ENCODE assay signal across 8 cellular contexts in the genomic region with DNA sequence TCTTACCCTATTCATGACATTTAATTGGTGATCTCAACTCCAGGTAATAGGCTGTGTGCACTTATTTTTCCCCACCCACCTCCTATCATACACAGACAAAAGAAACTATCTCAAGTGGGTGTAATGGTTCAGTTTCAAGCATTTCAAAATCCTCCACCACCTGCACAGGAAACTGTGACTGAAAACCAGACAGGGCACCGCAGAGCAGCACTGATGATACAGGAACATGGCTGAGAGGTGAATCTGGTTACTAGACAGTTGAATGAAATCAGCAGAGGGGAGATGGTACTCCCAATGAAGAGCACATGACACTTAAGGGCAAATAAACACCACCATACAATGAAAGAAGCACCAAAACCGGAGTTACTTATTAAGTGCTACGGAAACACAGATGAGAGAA.
DNase-seq lines count a peak whose midpoint lies in the region; ATAC-seq and TF ChIP-seq lines count a peak whose summit lies in the region.

No MANE protein-coding gene starts in this region.

- H3K4me3 Mint-ChIP-seq in IgD-negative memory B cell, result peak overlapping the region in 2 of 4 donors; percentile 6 to 19
- peak overlapping the region; percentile 37 for H3K4me3 Mint-ChIP-seq in memory B cell

- H3K4me3 ChIP-seq in tibial artery (no peak overlapping the region), dorsolateral prefrontal cortex (no peak overlapping the region)

- H3K36me3 Mint-ChIP-seq in IgD-negative memory B cell, result peaks cover 4% of the 10 kb centered on the region
- peaks cover 11% of the 10 kb centered on the region for H3K36me3 Mint-ChIP-seq in memory B cell

- H3K4me1 Mint-ChIP-seq in IgD-negative memory B cell (peaks cover 10 to 23% (median 20%) of the 10 kb centered on the region in 3 donors), memory B cell (peaks cover 23% of the 10 kb centered on the region)

- H3K27ac ChIP-seq in tibial artery (peak overlapping the region; percentile 54 to 69), dorsolateral prefrontal cortex (peak overlapping the region in 3 of 59 donors; percentile 21 to 83 (median 64))

- TF ChIP-seq CTCF in tibial artery (IDR thresholded peaks at IDR 0.05) (no peak), dorsolateral prefrontal cortex (IDR thresholded peaks at IDR 0.05 in 54 of 56, conservative IDR thresholded peaks at IDR 0.05 in 2 of 56; ENCODE audit: low read depth in 1 of 56, partially characterized antibody in 56 of 56) (no peak)

- H3K27me3 ChIP-seq in tibial artery (no peaks in the 10 kb centered on the region), dorsolateral prefrontal cortex (no peaks in the 10 kb centered on the region)

- H3K27ac Mint-ChIP-seq in IgD-negative memory B cell (peak overlapping the region; percentile 4 to 85 (median 36)), memory B cell (peak overlapping the region; percentile 67)

- peak; percentile 84 for DNase-seq in DMS53 treated with DMSO at 0.1 percent for 48 hours (lab: John Stamatoyannopoulos, UW; ENCODE audit: unreplicated experiment)
- peak; percentile 50 to 67 for DNase-seq in activated CD8-positive, alpha-beta memory T cell treated with anti-CD3 and anti-CD28 coated beads for 4 hours (ENCODE audit: low read depth in 2 of 2)
- DNase-seq in memory B cell (ENCODE audit: low spot score in 2 of 2), result peak; percentile 20 to 45
- no peak for DNase-seq in tibial artery
- no peak for DNase-seq in NOMO-1 treated with DMSO at 0.1 percent for 48 hours (lab: John Stamatoyannopoulos, UW; ENCODE audit: unreplicated experiment)
- DNase-seq in dorsolateral prefrontal cortex, result no peak

- no peaks in the 10 kb centered on the region for H3K27me3 Mint-ChIP-seq in IgD-negative memory B cell
- H3K27me3 Mint-ChIP-seq in memory B cell, result no peaks in the 10 kb centered on the region

- H3K9me3 Mint-ChIP-seq in IgD-negative memory B cell (peaks cover 0 to 6% (median 4%) of the 10 kb centered on the region in 3 donors), memory B cell (peaks cover 3% of the 10 kb centered on the region)

- ATAC-seq in GM21390 (IDR thresholded peaks at IDR 0.05; ENCODE audit: unreplicated experiment) (peak; percentile 98), memory B cell (ENCODE audit: low read depth) (peak; percentile 97)

- intact Hi-C loops in tibial artery (cut with DNase I; ENCODE audit: low total_unique reads), result no loop called here
- intact Hi-C loops in dorsolateral prefrontal cortex (cut with DNase I), result no loop called here

- H3K9me3 ChIP-seq in tibial artery, result no peaks in the 10 kb centered on the region

- H3K4me1 ChIP-seq in tibial artery, result peaks cover 0 to 70% (median 20%) of the 10 kb centered on the region in 4 donors

- H3K36me3 ChIP-seq in tibial artery, result no peaks in the 10 kb centered on the region

Comparison
In these comparisons a context has a peak if more than half of its experiments do, and no peak if none do; other contexts are left out.
1. DNase-seq: peak in DMS53 treated with DMSO at 0.1 percent for 48 hours (single experiment), activated CD8-positive, alpha-beta memory T cell treated with anti-CD3 and anti-CD28 coated beads for 4 hours (2 of 2) and memory B cell (2 of 2); none in tibial artery (0 of 2), NOMO-1 treated with DMSO at 0.1 percent for 48 hours (single experiment) and dorsolateral prefrontal cortex (0 of 10).